ENCODE assay signal across 8 cellular contexts in the genomic region with DNA sequence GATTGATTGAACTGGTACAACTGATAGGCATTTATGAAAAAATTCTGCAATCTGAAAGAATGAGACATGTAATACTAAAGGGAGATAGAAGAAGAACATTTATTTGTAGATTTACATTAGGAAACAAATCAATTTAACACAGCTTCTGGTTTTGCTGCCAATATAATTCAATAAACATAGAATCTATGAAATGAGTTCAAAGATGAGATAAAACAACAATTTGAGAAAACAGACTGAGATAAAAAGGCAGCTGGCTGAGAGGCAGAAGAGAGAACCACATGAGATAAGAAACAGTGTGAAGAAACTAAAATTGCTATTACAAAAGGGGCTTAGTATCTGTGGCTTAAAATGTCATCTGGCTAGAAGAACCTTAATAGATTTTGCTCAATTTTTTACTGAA.
"Had no signal": no experiment of that assay in that cellular context is flagged by ENCODE, and none has a peak within 500 bp of the region (broad histone marks: within the 10 kb centered on the region; RNA-seq: fewer than 3 reads in every experiment).

No MANE protein-coding gene starts in this region.

- H3K27ac ChIP-seq: GM23248 had no signal

- DNase-seq: GM23248, GOT3, H7, HFFc6, IMR-90 had no signal

- H3K9ac ChIP-seq: GM23248 had no signal

- H3K4me1 ChIP-seq: HAP-1 had no signal

- H3K9me3 ChIP-seq: HAP-1 had no signal

- H2AFZ ChIP-seq: GM23248 had no signal

- H3K36me3 ChIP-seq: HAP-1 had no signal

- H3K4me3 ChIP-seq: GM23248, HAP-1, K562 had no signal

- FAIRE-seq: HTR-8/SVneo, K562 had no signal
